Comparison of ENCODE assay signal across 8 cellular contexts in genomic region chr9:76458903-76459690, GRCh38. TPM values are rescaled to one million over a fixed set of nuclear protein-coding genes. Genes with fewer than 3 reads are reported as not detected.
DNase-seq lines count a peak whose midpoint lies in the region; ATAC-seq and TF ChIP-seq lines count a peak whose summit lies in the region.

Gene GCNT1 (plus strand): TSS chr9:76459182. CDS start chr9:76502382, 43,200 bp downstream.

- no TSS peak for BruUV-seq in OCI-LY7 (replicated peaks; lab: Mats Ljungman, UMichigan)

- peaks cover 48% of the 10 kb centered on the region for H3K79me2 ChIP-seq in OCI-LY7 (ENCODE audit: insufficient read depth, low read depth, low read length)

- H3K9me2 ChIP-seq in OCI-LY7 (ENCODE audit: insufficient read depth, low read length): no peaks in the 10 kb centered on the region

- H3K4me3 ChIP-seq in OCI-LY7 (ENCODE audit: low read depth, low read length, poor library complexity, severe bottlenecking) (peak within 1 kb of the TSS; percentile 85), muscle layer of colon (ENCODE audit: low read depth in 1 of 2, low read length in 2 of 2) (peak within 1 kb of the TSS; percentile 52 to 86)

- no peaks in the 10 kb centered on the region for H4K20me1 ChIP-seq in OCI-LY7 (ENCODE audit: insufficient read depth, low read length)

- H3K4me1 ChIP-seq in OCI-LY7 (ENCODE audit: insufficient read depth, low read length, poor library complexity, severe bottlenecking): peaks cover 52% of the 10 kb centered on the region
- peaks cover 10% of the 10 kb centered on the region for H3K4me1 ChIP-seq in muscle layer of colon (ENCODE audit: insufficient read depth, low read length)

- POLR2A ChIA-PET in OCI-LY7 (lab: Charles Lee): interaction anchor here (0.5 to 5.5 kb wide), 6 partner anchors 9 to 313 kb away, joined by 3 to 84 read pairs (median 4); no protein-coding TSS in a partner anchor

- peak; percentile 60 for TF ChIP-seq POLR2A in erythroblast (IDR thresholded peaks at IDR 0.05; ENCODE audit: low read length)

- H3K9ac ChIP-seq in muscle layer of colon (ENCODE audit: low read length): no peak within 1 kb of the TSS

- DNase-seq in DMS114 treated with DMSO at 0.1 percent for 48 hours (lab: John Stamatoyannopoulos, UW; ENCODE audit: unreplicated experiment) (peak; percentile 19), HuH-7 (ENCODE audit: low spot score) (peak; percentile 87), OCI-LY7 (ENCODE audit: low spot score) (peak; percentile 95), activated T-cell treated with anti-CD3 and anti-CD28 coated beads for 48 hours (ENCODE audit: low read depth) (peak; percentile 95), erythroblast (lab: John Stamatoyannopoulos, UW) (peak; percentile 85 to 88)
- peak; percentile 89 for DNase-seq in stimulated activated CD8-positive, alpha-beta memory T cell treated with anti-CD3 and anti-CD28 coated beads, Interleukin-7, amount 100 ng/mL, for 24 hours (ENCODE audit: low read depth)

- peak; percentile 83 for ATAC-seq in GM21526 (IDR thresholded peaks at IDR 0.05; ENCODE audit: low FRiP score, unreplicated experiment)

- H3K27ac ChIP-seq in OCI-LY7 (ENCODE audit: low read depth, low read length, poor library complexity, severe bottlenecking) (peak within 1 kb of the TSS; percentile 92), muscle layer of colon (ENCODE audit: low read depth, low read length) (peak within 1 kb of the TSS; percentile 25)

- peak within 1 kb of the TSS; percentile 42; the same call in 1 of the 2 replicates for H2AFZ ChIP-seq in OCI-LY7 (ENCODE audit: low read length)

- CTCF ChIA-PET in OCI-LY7 (lab: Charles Lee; ENCODE audit: unreplicated experiment): interaction anchor here (0.9 kb wide), 1 partner anchor 125 kb away, joined by 5 read pairs; no protein-coding TSS in a partner anchor

- H3K9me3 ChIP-seq in OCI-LY7 (ENCODE audit: low read length) (no peaks in the 10 kb centered on the region), muscle layer of colon (ENCODE audit: low read length) (no peaks in the 10 kb centered on the region)

- intact Hi-C loops in OCI-LY7 (cut with micrococcal nuclease; ENCODE audit: unreplicated experiment): loop anchor here (1.0 to 2.0 kb wide), 3 partner anchors 14 to 199 kb away; no protein-coding TSS in a partner anchor

- H3K27me3 ChIP-seq in muscle layer of colon (ENCODE audit: control insufficient read depth in 1 of 2, insufficient read depth in 2 of 2, low read length in 2 of 2): no peaks in the 10 kb centered on the region

- TF ChIP-seq CTCF in OCI-LY7 (conservative IDR thresholded peaks at IDR 0.05; ENCODE audit: low read length): peak; percentile 82

- H3K4me2 ChIP-seq in OCI-LY7 (ENCODE audit: low read length): peak within 1 kb of the TSS; percentile 97

- H3K36me3 ChIP-seq in OCI-LY7 (ENCODE audit: insufficient read depth, low read length) (peaks cover 9% of the 10 kb centered on the region; the same call in 1 of the 2 replicates), muscle layer of colon (ENCODE audit: insufficient read depth, low read length) (no peaks in the 10 kb centered on the region)

RNA-seq across cellular contexts. Expression of gene GCNT1, which starts in this region (rescaled TPM):
- 10.8 and 18.2 TPM in 2 replicates for total RNA-seq in OCI-LY7 (2014; rRNA removed; shearing (Covaris generic))
- total RNA-seq in OCI-LY7 (2022): 29.5 and 38.4 TPM in 2 replicates

Comparison
In these comparisons a context has a peak if more than half of its experiments do, and no peak if none do; other contexts are left out.
1. Peak in every context shown above with its lines: DNase-seq, ATAC-seq, H3K4me3 ChIP-seq and H3K27ac ChIP-seq.
2. DNase-seq: peak in every context shown above with its lines; median percentile 95 in OCI-LY7; 95 in activated T-cell treated with anti-CD3 and anti-CD28 coated beads for 48 hours; 89 in stimulated activated CD8-positive, alpha-beta memory T cell treated with anti-CD3 and anti-CD28 coated beads, Interleukin-7, amount 100 ng/mL, for 24 hours; 87 in HuH-7; 86 in erythroblast; 19 in DMS114 treated with DMSO at 0.1 percent for 48 hours.